Comparison of ENCODE assay signal across 22 cellular contexts in the genomic region with DNA sequence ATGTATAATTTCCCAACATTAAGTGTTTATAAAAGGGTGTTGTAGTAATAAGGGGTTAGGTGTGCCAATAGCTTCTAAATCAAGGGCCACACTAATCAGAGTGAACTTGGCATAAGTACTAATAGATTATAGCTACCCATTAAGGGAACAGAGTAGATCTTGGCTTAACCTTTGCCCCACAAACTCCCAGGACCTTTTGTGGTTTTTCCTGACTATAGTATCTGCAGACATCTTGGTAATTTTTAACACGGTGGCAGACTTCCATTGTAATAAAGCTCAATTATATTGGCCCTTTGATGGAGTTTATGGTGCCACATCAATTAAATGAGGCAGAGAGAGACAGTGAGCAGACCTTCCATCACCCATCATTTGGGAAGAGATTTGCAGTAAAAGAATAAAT.
A peak's percentile ranks its signal among the peaks of the same experiment; 100 is the strongest.
DNase-seq lines count a peak whose midpoint lies in the region; ATAC-seq lines count a peak whose summit lies in the region.
"Had no signal": no experiment of that assay in that cellular context is flagged by ENCODE, and none has a peak within 500 bp of the region (broad histone marks: within the 10 kb centered on the region; RNA-seq: fewer than 3 reads in every experiment).

No MANE protein-coding gene starts in this region.

- peaks cover 42% of the 10 kb centered on the region for H3K4me1 Mint-ChIP-seq in T-helper 1 cell treated with Interleukin-12 subunit alpha and Interleukin-12 subunit beta and Interleukin-4 antibody, amounts not matched to agents 30 μg/mL and 1 μg/mL, for 36 hours (ENCODE audit: low read depth)
- H3K4me1 Mint-ChIP-seq in central memory CD8-positive, alpha-beta T cell: peaks cover 64% of the 10 kb centered on the region
- H3K4me1 Mint-ChIP-seq in stimulated activated effector memory CD8-positive, alpha-beta T cell treated with anti-CD3 and anti-CD28 coated beads, Interleukin-12 subunit alpha, Interleukin-12 subunit beta, amount 100 ng/mL, for 72 hours: peaks cover 57% of the 10 kb centered on the region
- H3K4me1 Mint-ChIP-seq in activated CD4-positive, alpha-beta memory T cell treated with anti-CD3 and anti-CD28 coated beads, Interleukin-2, amount 10 ng/mL, durations not matched to agents 7 days and 5 days: peaks cover 53% of the 10 kb centered on the region

- intact Hi-C loops in head of caudate nucleus (cut with DNase I): no loop called here

- H3K27me3 Mint-ChIP-seq in T-helper 1 cell treated with Interleukin-12 subunit alpha and Interleukin-12 subunit beta and Interleukin-4 antibody, amounts not matched to agents 30 μg/mL and 1 μg/mL, for 36 hours (ENCODE audit: low read depth): no peaks in the 10 kb centered on the region
- no peaks in the 10 kb centered on the region for H3K27me3 Mint-ChIP-seq in central memory CD8-positive, alpha-beta T cell
- no peaks in the 10 kb centered on the region for H3K27me3 Mint-ChIP-seq in activated CD4-positive, alpha-beta memory T cell treated with anti-CD3 and anti-CD28 coated beads, Interleukin-2, amount 10 ng/mL, durations not matched to agents 7 days and 5 days
- H3K27me3 Mint-ChIP-seq: CD4-positive, alpha-beta T cell had no signal

- H3K9me3 Mint-ChIP-seq in T-helper 1 cell treated with Interleukin-12 subunit alpha and Interleukin-12 subunit beta and Interleukin-4 antibody, amounts not matched to agents 30 μg/mL and 1 μg/mL, for 36 hours: peaks cover 23% of the 10 kb centered on the region
- H3K9me3 Mint-ChIP-seq in central memory CD8-positive, alpha-beta T cell: peaks cover 5% of the 10 kb centered on the region
- peaks cover 2% of the 10 kb centered on the region for H3K9me3 Mint-ChIP-seq in stimulated activated effector memory CD8-positive, alpha-beta T cell treated with anti-CD3 and anti-CD28 coated beads, Interleukin-12 subunit alpha, Interleukin-12 subunit beta, amount 100 ng/mL, for 72 hours
- H3K9me3 Mint-ChIP-seq in activated CD4-positive, alpha-beta memory T cell treated with anti-CD3 and anti-CD28 coated beads, Interleukin-2, amount 10 ng/mL, durations not matched to agents 7 days and 5 days: no peaks in the 10 kb centered on the region

- peak overlapping the region; percentile 28 for H3K27ac Mint-ChIP-seq in T-helper 1 cell treated with Interleukin-12 subunit alpha and Interleukin-12 subunit beta and Interleukin-4 antibody, amounts not matched to agents 30 μg/mL and 1 μg/mL, for 36 hours
- peak overlapping the region; percentile 72 for H3K27ac Mint-ChIP-seq in central memory CD8-positive, alpha-beta T cell (ENCODE audit: low read depth)
- peak overlapping the region; percentile 30 for H3K27ac Mint-ChIP-seq in stimulated activated effector memory CD8-positive, alpha-beta T cell treated with anti-CD3 and anti-CD28 coated beads, Interleukin-12 subunit alpha, Interleukin-12 subunit beta, amount 100 ng/mL, for 72 hours
- H3K27ac Mint-ChIP-seq in activated CD4-positive, alpha-beta memory T cell treated with anti-CD3 and anti-CD28 coated beads, Interleukin-2, amount 10 ng/mL, durations not matched to agents 7 days and 5 days: no peak overlapping the region
- H3K27ac Mint-ChIP-seq: activated naive CD4-positive, alpha-beta T cell treated with anti-CD3 and anti-CD28 coated beads, Interleukin-2, amount 50 U/mL, for 72 hours; activated T-helper 2 cell treated with anti-CD3 and anti-CD28 coated beads, Interferon-gamma antibody, Interleukin-2, Interleukin-4, amounts not matched to agents 10 μg/mL and 5 μg/mL and 100 μg/mL, durations not matched to agents 14 hours and 24 hours and 36 hours had no signal

- DNase-seq in T-helper 1 cell: no peak
- peak; percentile 100 for DNase-seq in NCI-H2227 treated with DMSO at 0.1 percent for 48 hours (lab: John Stamatoyannopoulos, UW)
- DNase-seq in central memory CD8-positive, alpha-beta T cell (ENCODE audit: low spot score in 2 of 2): no peak
- DNase-seq in stimulated activated effector memory CD8-positive, alpha-beta T cell treated with anti-CD3 and anti-CD28 coated beads, Interleukin-12 subunit alpha, Interleukin-12 subunit beta, amount 100 ng/mL, for 72 hours (ENCODE audit: low spot score in 2 of 2): no peak
- no peak for DNase-seq in head of caudate nucleus
- no peak for DNase-seq in activated CD4-positive, alpha-beta memory T cell treated with anti-CD3 and anti-CD28 coated beads, Interleukin-2, amount 10 ng/mL, durations not matched to agents 7 days and 5 days
- DNase-seq in CD1c-positive myeloid dendritic cell (ENCODE audit: extremely low spot score): no peak
- DNase-seq: activated CD4-positive, alpha-beta T cell treated with anti-CD3 and anti-CD28 coated beads, Interleukin-2, amount 50 U/mL, for 48 hours; activated CD4-positive, CD25-positive, alpha-beta regulatory T cell treated with anti-CD3 and anti-CD28 coated beads, Interleukin-2, amount 50 U/mL, for 72 hours; AML-193; anterior cingulate cortex; CD4-positive, alpha-beta T cell; effector CD4-positive, alpha-beta T cell; left lung; mesenchymal stem cell; NCI-H1417 treated with DMSO at 0.1 percent for 48 hours; PC-3; stimulated activated naive CD8-positive, alpha-beta T cell treated with anti-CD3 and anti-CD28 coated beads, Interleukin-15, Interleukin-2, amounts not matched to agents 100 U/mL and 50 U/mL, for 24 hours had no signal

- H3K4me3 Mint-ChIP-seq in T-helper 1 cell treated with Interleukin-12 subunit alpha and Interleukin-12 subunit beta and Interleukin-4 antibody, amounts not matched to agents 30 μg/mL and 1 μg/mL, for 36 hours: no peak overlapping the region
- H3K4me3 Mint-ChIP-seq in central memory CD8-positive, alpha-beta T cell: no peak overlapping the region
- H3K4me3 Mint-ChIP-seq in stimulated activated effector memory CD8-positive, alpha-beta T cell treated with anti-CD3 and anti-CD28 coated beads, Interleukin-12 subunit alpha, Interleukin-12 subunit beta, amount 100 ng/mL, for 72 hours: no peak overlapping the region
- no peak overlapping the region for H3K4me3 Mint-ChIP-seq in activated CD4-positive, alpha-beta memory T cell treated with anti-CD3 and anti-CD28 coated beads, Interleukin-2, amount 10 ng/mL, durations not matched to agents 7 days and 5 days
- H3K4me3 Mint-ChIP-seq: CD4-positive, alpha-beta T cell had no signal

- POLR2A ChIA-PET in activated CD4-positive, alpha-beta memory T cell treated with anti-CD3 and anti-CD28 coated beads, Interleukin-2, amount 10 ng/mL, durations not matched to agents 7 days and 5 days (lab: Charles Lee): interaction anchor here (0.7 to 1.3 kb wide), 2 partner anchors 11 to 78 kb away, joined by 3 to 4 read pairs; no protein-coding TSS in a partner anchor

- ATAC-seq in central memory CD8-positive, alpha-beta T cell (replicated peaks; ENCODE audit: extremely low read depth, poor library complexity, severe bottlenecking): no peak
- no peak for ATAC-seq in stimulated activated effector memory CD8-positive, alpha-beta T cell treated with anti-CD3 and anti-CD28 coated beads, Interleukin-12 subunit alpha, Interleukin-12 subunit beta, amount 100 ng/mL, for 72 hours
- ATAC-seq: GM12878; PC-3; stimulated activated naive CD8-positive, alpha-beta T cell treated with anti-CD3 and anti-CD28 coated beads, Interleukin-15, Interleukin-2, amounts not matched to agents 100 U/mL and 50 U/mL, for 24 hours had no signal

- peaks cover 11% of the 10 kb centered on the region for H3K36me3 Mint-ChIP-seq in T-helper 1 cell treated with Interleukin-12 subunit alpha and Interleukin-12 subunit beta and Interleukin-4 antibody, amounts not matched to agents 30 μg/mL and 1 μg/mL, for 36 hours (ENCODE audit: low read depth)
- H3K36me3 Mint-ChIP-seq in central memory CD8-positive, alpha-beta T cell (ENCODE audit: insufficient read depth): peaks cover 3% of the 10 kb centered on the region
- H3K36me3 Mint-ChIP-seq in stimulated activated effector memory CD8-positive, alpha-beta T cell treated with anti-CD3 and anti-CD28 coated beads, Interleukin-12 subunit alpha, Interleukin-12 subunit beta, amount 100 ng/mL, for 72 hours: no peaks in the 10 kb centered on the region
- H3K36me3 Mint-ChIP-seq in activated CD4-positive, alpha-beta memory T cell treated with anti-CD3 and anti-CD28 coated beads, Interleukin-2, amount 10 ng/mL, durations not matched to agents 7 days and 5 days (ENCODE audit: low read depth): peaks cover 5% of the 10 kb centered on the region
- H3K36me3 Mint-ChIP-seq: activated naive CD4-positive, alpha-beta T cell treated with anti-CD3 and anti-CD28 coated beads, Interleukin-2, amount 50 U/mL, for 72 hours had no signal

- CTCF ChIA-PET in activated CD4-positive, alpha-beta memory T cell treated with anti-CD3 and anti-CD28 coated beads, Interleukin-2, amount 10 ng/mL, durations not matched to agents 7 days and 5 days (lab: Charles Lee): interaction anchor here (1.0 to 1.5 kb wide), 4 partner anchors 11 to 295 kb away, joined by 3 to 4 read pairs (median 4); no protein-coding TSS in a partner anchor
